2 cellular contexts compared by ENCODE assay signal in genomic region chr6:158928068-158928467, GRCh38.
TF ChIP-seq lines count a peak whose summit lies in the region.

No MANE protein-coding gene starts in this region.

TF ChIP-seq in IMR-90, 13 proteins besides CTCF, POLR2A, EP300 and RAD21 (continued from another document):
- TF ChIP-seq FOS (IDR thresholded peaks at IDR 0.05; ENCODE audit: low read depth, low read length) = no peak
- no peak for TF ChIP-seq USF2 (IDR thresholded peaks at IDR 0.05; ENCODE audit: low read depth, low read length)
- TF ChIP-seq CHD1 (IDR thresholded peaks at IDR 0.05; ENCODE audit: low read depth, low read length) = no peak
TF ChIP-seq in IMR-90: peak in this region for 0.

TF ChIP-seq in K562, 482 proteins besides CTCF, POLR2A, EP300 and RAD21 (continued from another document):
- TF ChIP-seq POLR2AphosphoS2 (IDR thresholded peaks at IDR 0.05; ENCODE audit: low read length) (no peak), ZNF146 (CRISPR knock-in tag; IDR thresholded peaks at IDR 0.05; ENCODE audit: unreplicated experiment) (peak; percentile 86), KDM1A (IDR thresholded peaks at IDR 0.05) (0 out of 4 replicates have a peak, but pooled peaks of 1 of the 2 experiments have one; percentile 22)
